Comparison of ENCODE assay signal across 24 cellular contexts in the genomic region with DNA sequence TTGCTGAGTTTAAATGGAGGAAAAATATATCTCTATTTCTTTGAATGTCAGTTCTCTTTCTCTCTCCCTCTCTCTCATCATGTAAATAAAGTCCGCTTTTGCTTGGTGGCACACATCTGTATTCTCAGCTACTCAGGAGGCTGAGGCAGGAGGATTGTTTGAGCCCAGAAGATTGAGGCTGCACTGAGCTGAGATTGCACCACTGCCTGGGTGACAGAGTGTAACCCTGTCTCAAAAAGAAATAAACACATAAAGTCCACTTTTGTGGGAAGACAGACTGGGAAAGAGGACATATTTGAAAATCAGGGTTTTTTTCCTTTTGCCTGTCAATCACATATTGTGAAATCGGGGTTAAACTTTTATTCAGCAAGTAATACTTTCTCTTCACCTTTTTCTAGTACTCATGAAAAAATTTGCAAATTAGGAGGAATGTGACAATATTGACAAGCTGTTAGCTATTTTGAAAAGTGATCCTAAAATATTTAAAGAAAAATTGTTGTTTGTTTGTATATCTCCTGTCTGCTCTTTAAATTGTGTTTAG. TPM values are rescaled to one million over a fixed set of nuclear protein-coding genes. Genes with fewer than 3 reads are reported as not detected.
DNase-seq lines count a peak whose midpoint lies in the region; ATAC-seq and TF ChIP-seq lines count a peak whose summit lies in the region.
"Had no signal": no experiment of that assay in that cellular context is flagged by ENCODE, and none has a peak within 500 bp of the region (broad histone marks: within the 10 kb centered on the region; RNA-seq: fewer than 3 reads in every experiment).

No MANE protein-coding gene starts in this region.

- H3K27ac ChIP-seq in right atrium auricular region (peak overlapping the region; percentile 31 to 63), dorsolateral prefrontal cortex (peak overlapping the region in 47 of 59 donors; percentile 0 to 80 (median 58)), MM.1S (ENCODE audit: low read length) (no peak overlapping the region)
- H3K27ac ChIP-seq: adrenal gland, C4-2B, SJCRH30 had no signal

- H2AFZ ChIP-seq in MM.1S (ENCODE audit: low read length), result no peak overlapping the region

- no peak overlapping the region for H3K4me2 ChIP-seq in MM.1S (ENCODE audit: low read depth, low read length)

- no peaks in the 10 kb centered on the region for H3F3A ChIP-seq in MM.1S (ENCODE audit: insufficient read depth, low read length)

- H3K4me3 ChIP-seq in right atrium auricular region (no peak overlapping the region), dorsolateral prefrontal cortex (no peak overlapping the region), MM.1S (ENCODE audit: low read length) (no peak overlapping the region)
- H3K4me3 ChIP-seq: adrenal gland, esophagus squamous epithelium, K562, mucosa of descending colon, SJCRH30 had no signal

- no peaks in the 10 kb centered on the region for H4K20me1 ChIP-seq in MM.1S (ENCODE audit: insufficient read depth, low read length)

- no peak for ATAC-seq in Right ventricle myocardium inferior
- ATAC-seq in GM18867 (IDR thresholded peaks at IDR 0.05; ENCODE audit: unreplicated experiment), result no peak
- ATAC-seq: K562 had no signal

- H3K27me3 Mint-ChIP-seq in neural crest cell (ENCODE audit: low read depth), result no peaks in the 10 kb centered on the region
- H3K27me3 Mint-ChIP-seq: central memory CD8-positive, alpha-beta T cell had no signal

- TF ChIP-seq CTCF in right atrium auricular region (IDR thresholded peaks at IDR 0.05) (no peak), dorsolateral prefrontal cortex (IDR thresholded peaks at IDR 0.05 in 54 of 56, conservative IDR thresholded peaks at IDR 0.05 in 2 of 56; ENCODE audit: low read depth in 1 of 56, partially characterized antibody in 56 of 56) (no peak), neural crest cell (conservative IDR thresholded peaks at IDR 0.05) (no peak), MM.1S (IDR thresholded peaks at IDR 0.05; ENCODE audit: low read length) (no peak), GM10266 (IDR thresholded peaks at IDR 0.05; ENCODE audit: control insufficient read depth, insufficient read depth, low read depth, missing control alignments) (no peak)

- H3K36me3 ChIP-seq in right atrium auricular region (no peaks in the 10 kb centered on the region), MM.1S (replicated peaks; ENCODE audit: insufficient read depth, low read length) (no peaks in the 10 kb centered on the region)
- H3K36me3 ChIP-seq: adrenal gland, esophagus squamous epithelium had no signal

- peaks cover 7% of the 10 kb centered on the region for H3K36me3 Mint-ChIP-seq in neural crest cell (ENCODE audit: low read depth)

- H3K4me1 ChIP-seq in right atrium auricular region (peaks cover 0 to 15% of the 10 kb centered on the region in 2 donors), MM.1S (ENCODE audit: low read length) (no peaks in the 10 kb centered on the region)
- H3K4me1 ChIP-seq: adrenal gland had no signal

- no peaks in the 10 kb centered on the region for H3K79me2 ChIP-seq in MM.1S (ENCODE audit: low read length)

- H3K9ac ChIP-seq in MM.1S (ENCODE audit: low read length), result no peak overlapping the region

- H3K27me3 ChIP-seq in right atrium auricular region (no peaks in the 10 kb centered on the region), dorsolateral prefrontal cortex (peaks cover 0 to 95% (median 30%) of the 10 kb centered on the region in 45 donors), MM.1S (replicated peaks; ENCODE audit: insufficient read depth, low read length) (no peaks in the 10 kb centered on the region)
- H3K27me3 ChIP-seq: SJCRH30 had no signal

- peak overlapping the region; percentile 74 for H3K27ac Mint-ChIP-seq in neural crest cell (ENCODE audit: unreplicated experiment)

- H3K9me2 ChIP-seq in MM.1S (replicated peaks; ENCODE audit: insufficient read depth, low read length), result no peaks in the 10 kb centered on the region

- H3K4me1 Mint-ChIP-seq in neural crest cell, result peaks cover 20% of the 10 kb centered on the region
- H3K4me1 Mint-ChIP-seq: central memory CD8-positive, alpha-beta T cell had no signal

- H3K9me3 Mint-ChIP-seq in neural crest cell, result no peaks in the 10 kb centered on the region

- H3K4me3 Mint-ChIP-seq in neural crest cell, result no peak overlapping the region
- H3K4me3 Mint-ChIP-seq: central memory CD8-positive, alpha-beta T cell had no signal

- DNase-seq in right atrium auricular region (ENCODE audit: low spot score) (no peak), Right ventricle myocardium inferior (ENCODE audit: missing footprints) (no peak), dorsolateral prefrontal cortex (no peak), neural crest cell (ENCODE audit: low read depth, low spot score) (no peak), MM.1S (no peak), GM10266 (ENCODE audit: extremely low spot score) (no peak)
- DNase-seq in stimulated activated naive CD4-positive, alpha-beta T cell treated with Interleukin-2 at 50 U/mL for 16 hours (lab: John Stamatoyannopoulos, UW), result no peak
- DNase-seq: activated CD4-positive, alpha-beta T cell treated with anti-CD3 and anti-CD28 coated beads, Interleukin-2, amount 50 U/mL, for 4 hours; activated CD8-positive, alpha-beta memory T cell treated with anti-CD3 and anti-CD28 coated beads, Interleukin-2, amount 50 U/mL, for 48 hours; activated effector memory CD4-positive, alpha-beta T cell treated with anti-CD3 and anti-CD28 coated beads, Interleukin-2, amount 50 U/mL, for 16 hours; adrenal gland; effector CD4-positive, alpha-beta T cell; esophagus squamous epithelium; mucosa of descending colon; NCI-H345; NCI-H82; SJCRH30; stimulated activated CD4-positive, alpha-beta T cell treated with anti-CD3 and anti-CD28 coated beads, Interleukin-12 subunit alpha, Interleukin-12 subunit beta, amount 100 ng/mL, for 4 hours; T-helper 2 cell had no signal

- intact Hi-C loops in Right ventricle myocardium inferior (cut with DNase I) (no loop called here), dorsolateral prefrontal cortex (cut with DNase I) (no loop called here)

- H3K9me3 ChIP-seq in right atrium auricular region, result no peaks in the 10 kb centered on the region
- no peaks in the 10 kb centered on the region for H3K9me3 ChIP-seq in MM.1S (replicated peaks; ENCODE audit: insufficient read depth, low read length)
- H3K9me3 ChIP-seq: adrenal gland, esophagus squamous epithelium, mucosa of descending colon, SJCRH30 had no signal

RNA-seq across cellular contexts. Expression of a gene that starts 42.6 kb away (rescaled TPM):
- 10 to 100 TPM; 33.4 to 40.1 TPM for total RNA-seq in right atrium auricular region
- total RNA-seq in Right ventricle myocardium inferior, result 44.7 TPM
- 10 to 100 TPM; 33.8 to 96.0 (median 55.8) TPM for total RNA-seq in dorsolateral prefrontal cortex
- total RNA-seq in neural crest cell, result 286 and 307 TPM in 2 replicates
- total RNA-seq: OCI-LY7 had no signal
